ENCODE assay signal across 2 cellular contexts in the genomic region with DNA sequence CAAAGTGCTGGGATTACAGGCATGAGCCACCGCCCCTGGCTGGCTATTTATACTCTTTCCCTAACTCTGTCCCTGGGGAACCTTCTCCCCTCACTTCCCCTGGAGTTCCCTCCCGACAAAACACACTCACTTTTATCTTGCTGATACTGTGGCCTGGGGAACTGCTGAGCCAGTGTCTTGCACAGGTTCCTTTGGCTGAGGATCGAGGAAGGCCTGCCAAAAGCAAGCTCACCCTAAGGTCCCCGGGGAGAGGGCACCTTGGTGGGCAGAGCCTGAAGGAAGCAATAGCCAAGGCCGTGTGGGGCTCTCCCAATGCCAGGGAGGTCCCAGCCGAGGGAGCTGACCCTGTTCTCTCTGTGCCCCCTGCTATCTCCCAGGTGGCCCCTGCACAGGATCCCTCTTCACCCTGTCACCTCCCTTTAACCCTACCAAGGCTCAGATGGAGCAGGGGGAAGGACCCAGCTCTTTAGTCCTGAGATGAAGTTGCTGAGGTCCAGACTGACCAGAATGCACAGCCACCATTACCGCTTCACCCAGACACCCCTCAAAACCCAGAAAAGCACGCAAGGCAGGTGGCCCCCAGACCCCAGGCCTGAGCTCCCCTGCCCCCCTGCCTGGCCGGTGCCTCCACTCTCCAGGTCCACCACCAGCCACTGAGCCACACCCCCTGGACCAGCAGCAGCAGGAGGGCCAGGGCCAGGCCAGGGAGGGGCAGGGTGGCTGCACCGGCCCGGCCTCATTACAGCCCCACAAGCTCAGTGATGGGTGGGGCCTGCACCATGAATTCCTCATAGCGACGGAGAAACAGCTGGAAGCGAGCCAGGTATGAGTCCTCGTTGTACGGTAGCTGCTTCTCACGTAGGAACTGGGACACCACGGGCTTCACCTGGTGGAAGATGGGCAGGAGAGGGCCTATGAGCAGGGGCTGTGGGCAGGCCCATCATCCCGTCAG.
TF ChIP-seq lines count a peak whose summit lies in the region.

No MANE protein-coding gene starts in this region.

TF ChIP-seq in HCT116, 20 proteins besides CTCF, POLR2A, EP300 and RAD21:
- TF ChIP-seq YY1 (IDR thresholded peaks at IDR 0.05; ENCODE audit: extremely low read depth, insufficient replicate concordance, low read depth, low read length), result no peak
- TF ChIP-seq SRF (IDR thresholded peaks at IDR 0.05; ENCODE audit: low read depth), result no peak
- no peak for TF ChIP-seq ZNF274 (IDR thresholded peaks at IDR 0.05; ENCODE audit: low read depth, low read length)
- TF ChIP-seq TCF7L2 (IDR thresholded peaks at IDR 0.05; ENCODE audit: borderline replicate concordance, extremely low read depth, insufficient read depth, insufficient read length), result no peak
TF ChIP-seq in HCT116: peak in this region for 0.

TF ChIP-seq in K562, 482 proteins besides CTCF, POLR2A, EP300 and RAD21:
- TF ChIP-seq, protein P1, sequence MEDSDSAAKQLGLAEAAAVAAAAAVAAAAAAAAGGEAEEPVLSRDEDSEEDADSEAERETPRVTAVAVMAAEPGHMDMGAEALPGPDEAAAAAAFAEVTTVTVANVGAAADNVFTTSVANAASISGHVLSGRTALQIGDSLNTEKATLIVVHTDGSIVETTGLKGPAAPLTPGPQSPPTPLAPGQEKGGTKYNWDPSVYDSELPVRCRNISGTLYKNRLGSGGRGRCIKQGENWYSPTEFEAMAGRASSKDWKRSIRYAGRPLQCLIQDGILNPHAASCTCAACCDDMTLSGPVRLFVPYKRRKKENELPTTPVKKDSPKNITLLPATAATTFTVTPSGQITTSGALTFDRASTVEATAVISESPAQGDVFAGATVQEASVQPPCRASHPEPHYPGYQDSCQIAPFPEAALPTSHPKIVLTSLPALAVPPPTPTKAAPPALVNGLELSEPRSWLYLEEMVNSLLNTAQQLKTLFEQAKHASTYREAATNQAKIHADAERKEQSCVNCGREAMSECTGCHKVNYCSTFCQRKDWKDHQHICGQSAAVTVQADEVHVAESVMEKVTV (CRISPR knock-in tag; IDR thresholded peaks at IDR 0.05), result no peak
- TF ChIP-seq POLR2B (IDR thresholded peaks at IDR 0.05; ENCODE audit: low read depth, partially characterized antibody) (no peak), SPI1 (IDR thresholded peaks at IDR 0.05; ENCODE audit: borderline replicate concordance, low read depth, low read length) (peak; percentile 60; the same call in 1 of the 2 replicates), SRF (CRISPR knock-in tag; IDR thresholded peaks at IDR 0.05) (peak in 1 of 2 experiments; percentile 47; a peak in 1 of 4 replicates), MAZ (CRISPR knock-in tag; conservative IDR thresholded peaks at IDR 0.05 in 1 of 2, IDR thresholded peaks at IDR 0.05 in 1 of 2) (peak in 1 of 2 experiments; percentile 23; a peak in 1 of 4 replicates), KDM4B (IDR thresholded peaks at IDR 0.05; ENCODE audit: borderline replicate concordance in 2 of 2, low read depth in 1 of 2) (0 out of 4 replicates have a peak, but pooled peaks of 1 of the 2 experiments have one; percentile 3), SMARCB1 (IDR thresholded peaks at IDR 0.05; ENCODE audit: insufficient read length, low read depth) (no peak), ZFX (CRISPR knock-in tag; IDR thresholded peaks at IDR 0.05) (peak; percentile 51; the same call in 1 of the 2 replicates), NFIC (IDR thresholded peaks at IDR 0.05) (peak; percentile 93), VEZF1 (CRISPR knock-in tag; IDR thresholded peaks at IDR 0.05) (0 out of 2 replicates have a peak, but pooled peaks have one; percentile 36), HOXB6 (CRISPR knock-in tag; IDR thresholded peaks at IDR 0.05; ENCODE audit: borderline replicate concordance) (no peak), NR2C1 (IDR thresholded peaks at IDR 0.05) (no peak), NR2C1 (tag; IDR thresholded peaks at IDR 0.05) (0 out of 2 replicates have a peak, but pooled peaks have one; percentile 7), CTBP1 (IDR thresholded peaks at IDR 0.05; ENCODE audit: borderline replicate concordance) (peak; percentile 73; the same call in 1 of the 2 replicates), STAT5A (IDR thresholded peaks at IDR 0.05; ENCODE audit: borderline replicate concordance, low read length) (no peak), EWSR1 (IDR thresholded peaks at IDR 0.05; ENCODE audit: borderline replicate concordance, low read depth, partially characterized antibody) (no peak), HDGF (IDR thresholded peaks at IDR 0.05) (0 out of 2 replicates have a peak, but pooled peaks have one; percentile 62), NRF1 (conservative IDR thresholded peaks at IDR 0.05 in 1 of 2, IDR thresholded peaks at IDR 0.05 in 1 of 2) (peak; percentile 7 to 29; a peak in 1 of 4 replicates), ZNF592 (IDR thresholded peaks at IDR 0.05) (peak; percentile 14; the same call in 1 of the 2 replicates), TCF7L2 (IDR thresholded peaks at IDR 0.05; ENCODE audit: low read depth, low read length) (no peak), RFX1 (IDR thresholded peaks at IDR 0.05) (peak; percentile 31; the same call in 1 of the 2 replicates), NR4A1 (CRISPR knock-in tag; IDR thresholded peaks at IDR 0.05) (no peak), NR4A1 (tag; IDR thresholded peaks at IDR 0.05) (0 out of 2 replicates have a peak, but pooled peaks have one; percentile 33), ID3 (CRISPR knock-in tag; IDR thresholded peaks at IDR 0.05) (no peak), ID3 (tag; IDR thresholded peaks at IDR 0.05) (0 out of 2 replicates have a peak, but pooled peaks have one; percentile 37), JUND (IDR thresholded peaks at IDR 0.05; ENCODE audit: borderline replicate concordance, low read depth, low read length) (peak; percentile 12; the same call in 1 of the 2 replicates), JUND (tag; IDR thresholded peaks at IDR 0.05; ENCODE audit: borderline replicate concordance, low read depth, low read length) (no peak), KAT7 (CRISPR knock-in tag; IDR thresholded peaks at IDR 0.05; ENCODE audit: borderline replicate concordance) (0 out of 2 replicates have a peak, but pooled peaks have one; percentile 14), RBFOX2 (IDR thresholded peaks at IDR 0.05; ENCODE audit: low read depth, low read length) (peak; percentile 45), RBBP5 (IDR thresholded peaks at IDR 0.05; ENCODE audit: borderline replicate concordance, insufficient read depth, low read length, poor library complexity, severe bottlenecking) (peak; percentile 15)
- TF ChIP-seq, protein P2, sequence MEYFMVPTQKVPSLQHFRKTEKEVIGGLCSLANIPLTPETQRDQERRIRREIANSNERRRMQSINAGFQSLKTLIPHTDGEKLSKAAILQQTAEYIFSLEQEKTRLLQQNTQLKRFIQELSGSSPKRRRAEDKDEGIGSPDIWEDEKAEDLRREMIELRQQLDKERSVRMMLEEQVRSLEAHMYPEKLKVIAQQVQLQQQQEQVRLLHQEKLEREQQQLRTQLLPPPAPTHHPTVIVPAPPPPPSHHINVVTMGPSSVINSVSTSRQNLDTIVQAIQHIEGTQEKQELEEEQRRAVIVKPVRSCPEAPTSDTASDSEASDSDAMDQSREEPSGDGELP (CRISPR knock-in tag; IDR thresholded peaks at IDR 0.05; ENCODE audit: borderline replicate concordance), result peak; percentile 61; the same call in 1 of the 2 replicates
